Comparison of ENCODE assay signal across 8 cellular contexts in the genomic region with DNA sequence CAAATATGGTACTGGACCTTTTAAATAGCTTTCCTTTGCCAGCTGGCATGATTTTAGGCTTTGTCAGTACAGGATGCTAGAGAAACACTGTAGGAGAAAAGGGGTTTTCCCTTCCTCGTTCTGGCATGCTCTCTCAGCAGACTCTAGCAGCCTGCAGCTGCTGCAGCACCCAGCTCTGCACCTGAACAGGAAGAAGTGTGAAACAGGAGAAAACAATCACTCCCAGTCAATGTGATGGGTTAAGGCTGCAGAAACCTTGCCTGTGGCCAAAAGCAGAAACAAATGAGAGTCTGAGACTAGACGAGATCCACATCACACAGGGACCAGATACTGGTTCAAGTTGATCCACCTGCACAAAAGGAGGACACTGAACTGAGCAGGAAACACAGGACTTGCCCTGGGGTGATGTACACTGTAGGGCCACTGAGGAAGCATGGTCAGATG. TPM values are rescaled to one million over a fixed set of nuclear protein-coding genes. Genes with fewer than 3 reads are reported as not detected.
DNase-seq lines count a peak whose midpoint lies in the region; ATAC-seq and TF ChIP-seq lines count a peak whose summit lies in the region.

No MANE protein-coding gene starts in this region.

- DNase-seq in DMS153 treated with DMSO at 0.1 percent for 48 hours (lab: John Stamatoyannopoulos, UW; ENCODE audit: unreplicated experiment) (peak; percentile 89), fibroblast of pulmonary artery (ENCODE audit: low read depth) (peak; percentile 83), mesenchymal stem cell (no peak), NCI-H446 (lab: John Stamatoyannopoulos, UW) (no peak)
- peak; percentile 86 for DNase-seq in activated CD4-positive, alpha-beta T cell treated with anti-CD3 and anti-CD28 coated beads, Interleukin-2, amount 10 ng/mL, durations not matched to agents 24 days and 14 days

- H2AFZ ChIP-seq in mesenchymal stem cell (ENCODE audit: low read depth, low read length): no peak overlapping the region

- peak overlapping the region; percentile 17 for H3K4me3 Mint-ChIP-seq in activated CD4-positive, alpha-beta T cell treated with anti-CD3 and anti-CD28 coated beads, Interleukin-2, amount 10 ng/mL, durations not matched to agents 24 days and 14 days
- peak overlapping the region; percentile 22 for H3K4me3 Mint-ChIP-seq in stimulated activated naive CD8-positive, alpha-beta T cell treated with anti-CD3 and anti-CD28 coated beads, Interleukin-15, Interleukin-2, amounts not matched to agents 100 ng/mL and 50 ng/mL, for 24 hours

- no peak overlapping the region for H3K4ac ChIP-seq in mesenchymal stem cell (ENCODE audit: low read depth in 1 of 2, low read length in 2 of 2)

- intact Hi-C loops in activated CD4-positive, alpha-beta T cell treated with anti-CD3 and anti-CD28 coated beads, Interleukin-2, amount 10 ng/mL, durations not matched to agents 24 days and 14 days (cut with micrococcal nuclease): loop anchor here (10.0 kb wide), 1 partner anchor 372 kb away; no protein-coding TSS in a partner anchor

- H2BK15ac ChIP-seq in mesenchymal stem cell (ENCODE audit: low read depth, poor library complexity, severe bottlenecking): no peak overlapping the region

- no peak overlapping the region for H3K9ac ChIP-seq in mesenchymal stem cell (ENCODE audit: low read length)

- peak overlapping the region; percentile 31 for H3K27ac Mint-ChIP-seq in activated CD4-positive, alpha-beta T cell treated with anti-CD3 and anti-CD28 coated beads, Interleukin-2, amount 10 ng/mL, durations not matched to agents 24 days and 14 days
- peak overlapping the region; percentile 34 for H3K27ac Mint-ChIP-seq in stimulated activated naive CD8-positive, alpha-beta T cell treated with anti-CD3 and anti-CD28 coated beads, Interleukin-15, Interleukin-2, amounts not matched to agents 100 ng/mL and 50 ng/mL, for 24 hours

- H3K9me3 ChIP-seq in mesenchymal stem cell (ENCODE audit: control insufficient read depth, low read length): no peaks in the 10 kb centered on the region

- H3K27me3 ChIP-seq in mesenchymal stem cell (ENCODE audit: control insufficient read depth in 1 of 2, insufficient read depth in 1 of 2, low read length in 2 of 2): peaks cover 9 to 20% of the 10 kb centered on the region in 2 experiments

- no peak overlapping the region for H4K8ac ChIP-seq in mesenchymal stem cell (ENCODE audit: low read length)

- no peak overlapping the region for H3K27ac ChIP-seq in mesenchymal stem cell (ENCODE audit: low read length, poor library complexity, severe bottlenecking)

- no peak overlapping the region for H3K4me3 ChIP-seq in fibroblast of pulmonary artery (replicated peaks; ENCODE audit: low read depth, low read length)
- no peak overlapping the region for H3K4me3 ChIP-seq in mesenchymal stem cell (ENCODE audit: insufficient read depth in 1 of 2, low read depth in 1 of 2, low read length in 2 of 2)

- H3K14ac ChIP-seq in mesenchymal stem cell (ENCODE audit: low read length in 2 of 2): no peak overlapping the region

- H3K36me3 Mint-ChIP-seq in activated CD4-positive, alpha-beta T cell treated with anti-CD3 and anti-CD28 coated beads, Interleukin-2, amount 10 ng/mL, durations not matched to agents 24 days and 14 days (ENCODE audit: low read depth): no peaks in the 10 kb centered on the region
- no peaks in the 10 kb centered on the region for H3K36me3 Mint-ChIP-seq in stimulated activated naive CD8-positive, alpha-beta T cell treated with anti-CD3 and anti-CD28 coated beads, Interleukin-15, Interleukin-2, amounts not matched to agents 100 ng/mL and 50 ng/mL, for 24 hours (ENCODE audit: low read depth)

- no peaks in the 10 kb centered on the region for H3K79me1 ChIP-seq in mesenchymal stem cell (replicated peaks; ENCODE audit: low read length, poor library complexity, severe bottlenecking)

- no peak overlapping the region for H2BK5ac ChIP-seq in mesenchymal stem cell (ENCODE audit: low read depth, low read length, poor library complexity, severe bottlenecking)

- TF ChIP-seq CTCF in fibroblast of pulmonary artery (IDR thresholded peaks at IDR 0.05; ENCODE audit: low read length, missing control alignments): no peak

- no peak overlapping the region for H2BK120ac ChIP-seq in mesenchymal stem cell (ENCODE audit: low read depth, low read length)

- H3K27me3 Mint-ChIP-seq in activated CD4-positive, alpha-beta T cell treated with anti-CD3 and anti-CD28 coated beads, Interleukin-2, amount 10 ng/mL, durations not matched to agents 24 days and 14 days: peaks cover 11% of the 10 kb centered on the region
- H3K27me3 Mint-ChIP-seq in stimulated activated naive CD8-positive, alpha-beta T cell treated with anti-CD3 and anti-CD28 coated beads, Interleukin-15, Interleukin-2, amounts not matched to agents 100 ng/mL and 50 ng/mL, for 24 hours: no peaks in the 10 kb centered on the region

- H2AK5ac ChIP-seq in mesenchymal stem cell (ENCODE audit: low read length, severe bottlenecking): no peak overlapping the region

- peak; percentile 98 for ATAC-seq in GM19452 (IDR thresholded peaks at IDR 0.05; ENCODE audit: unreplicated experiment)
- peak; percentile 81 for ATAC-seq in HG03521 (IDR thresholded peaks at IDR 0.05; ENCODE audit: unreplicated experiment)

- H3K9me3 Mint-ChIP-seq in activated CD4-positive, alpha-beta T cell treated with anti-CD3 and anti-CD28 coated beads, Interleukin-2, amount 10 ng/mL, durations not matched to agents 24 days and 14 days: no peaks in the 10 kb centered on the region
- H3K9me3 Mint-ChIP-seq in stimulated activated naive CD8-positive, alpha-beta T cell treated with anti-CD3 and anti-CD28 coated beads, Interleukin-15, Interleukin-2, amounts not matched to agents 100 ng/mL and 50 ng/mL, for 24 hours: no peaks in the 10 kb centered on the region

- WGBS in mesenchymal stem cell: 40% methylated on average over 2 of the region's 2 CpGs

- H3K36me3 ChIP-seq in mesenchymal stem cell (ENCODE audit: control insufficient read depth in 1 of 2, insufficient read depth in 2 of 2, low read depth in 1 of 2, low read length in 2 of 2): no peaks in the 10 kb centered on the region

- no peak overlapping the region for H4K91ac ChIP-seq in mesenchymal stem cell (ENCODE audit: low read length)

- H2BK12ac ChIP-seq in mesenchymal stem cell (ENCODE audit: low read length in 2 of 2): no peak overlapping the region

- no peak overlapping the region for H3K18ac ChIP-seq in mesenchymal stem cell (ENCODE audit: low read depth in 1 of 2, low read length in 2 of 2)

- H3K4me1 Mint-ChIP-seq in activated CD4-positive, alpha-beta T cell treated with anti-CD3 and anti-CD28 coated beads, Interleukin-2, amount 10 ng/mL, durations not matched to agents 24 days and 14 days: peaks cover 19% of the 10 kb centered on the region
- peaks cover 43% of the 10 kb centered on the region for H3K4me1 Mint-ChIP-seq in stimulated activated naive CD8-positive, alpha-beta T cell treated with anti-CD3 and anti-CD28 coated beads, Interleukin-15, Interleukin-2, amounts not matched to agents 100 ng/mL and 50 ng/mL, for 24 hours (ENCODE audit: low read depth)

- H3K4me1 ChIP-seq in mesenchymal stem cell (ENCODE audit: control insufficient read depth, insufficient read depth, low read depth, low read length): no peaks in the 10 kb centered on the region

- H3K4me2 ChIP-seq in mesenchymal stem cell (ENCODE audit: low read length, poor library complexity, severe bottlenecking): no peak overlapping the region

- no peak overlapping the region for H3K23ac ChIP-seq in mesenchymal stem cell (ENCODE audit: low read length in 2 of 2)

RNA-seq across cellular contexts. Expression of gene OVGP1, which starts 21.2 kb away (rescaled TPM):
- 0.65 and 0.71 TPM in 2 replicates for total RNA-seq in activated CD4-positive, alpha-beta T cell treated with anti-CD3 and anti-CD28 coated beads, Interleukin-2, amount 10 ng/mL, durations not matched to agents 24 days and 14 days
- 1.2 TPM for polyA plus RNA-seq in mesenchymal stem cell (2013, experiment 1 of 2)
- polyA plus RNA-seq in mesenchymal stem cell (2013, experiment 2 of 2): 1.3 TPM

RNA-seq across cellular contexts. Expression of gene WDR77, which starts 42.7 kb away (rescaled TPM):
- 60.9 and 65.0 TPM in 2 replicates for total RNA-seq in activated CD4-positive, alpha-beta T cell treated with anti-CD3 and anti-CD28 coated beads, Interleukin-2, amount 10 ng/mL, durations not matched to agents 24 days and 14 days
- polyA plus RNA-seq in mesenchymal stem cell (2013, experiment 1 of 2): 23.8 TPM
- polyA plus RNA-seq in mesenchymal stem cell (2013, experiment 2 of 2): 23.2 TPM

RNA-seq across cellular contexts. Expression of gene ATP5PB, which starts 42.9 kb away (rescaled TPM):
- 308 and 325 TPM in 2 replicates for total RNA-seq in activated CD4-positive, alpha-beta T cell treated with anti-CD3 and anti-CD28 coated beads, Interleukin-2, amount 10 ng/mL, durations not matched to agents 24 days and 14 days
- 268 TPM for polyA plus RNA-seq in mesenchymal stem cell (2013, experiment 1 of 2)
- 284 TPM for polyA plus RNA-seq in mesenchymal stem cell (2013, experiment 2 of 2)

Comparison
In these comparisons a context has a peak if more than half of its experiments do, and no peak if none do; other contexts are left out.
1. DNase-seq: peak in DMS153 treated with DMSO at 0.1 percent for 48 hours (single experiment), activated CD4-positive, alpha-beta T cell treated with anti-CD3 and anti-CD28 coated beads, Interleukin-2, amount 10 ng/mL, durations not matched to agents 24 days and 14 days (single experiment) and fibroblast of pulmonary artery (single experiment); none in mesenchymal stem cell (single experiment) and NCI-H446 (0 of 2).